10 cellular contexts compared by ENCODE assay signal in the genomic region with DNA sequence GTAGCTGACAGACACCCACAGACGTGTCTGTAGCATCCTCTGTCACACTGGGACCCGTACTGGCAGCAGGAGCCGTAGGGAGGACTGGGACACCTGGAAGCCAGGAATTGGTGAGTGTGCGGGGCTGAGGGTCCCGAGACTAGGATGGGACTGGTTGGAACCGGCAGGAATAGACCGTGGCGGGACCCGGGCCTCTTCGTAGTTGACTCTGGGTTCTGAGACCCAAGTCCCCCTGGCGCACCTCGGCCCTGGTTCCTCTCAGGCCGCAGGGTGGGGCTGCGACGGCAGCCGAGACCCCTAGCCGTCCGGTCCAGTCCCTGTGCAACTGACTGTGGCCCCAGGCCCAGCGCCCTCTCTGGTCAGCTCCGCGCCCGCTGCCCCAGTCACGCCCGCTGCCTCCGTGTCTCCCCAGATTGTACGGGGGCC.
A peak's percentile ranks its signal among the peaks of the same experiment; 100 is the strongest.
DNase-seq lines count a peak whose midpoint lies in the region; ATAC-seq and TF ChIP-seq lines count a peak whose summit lies in the region.
"Had no signal": no experiment of that assay in that cellular context is flagged by ENCODE, and none has a peak within 500 bp of the region (broad histone marks: within the 10 kb centered on the region; RNA-seq: fewer than 3 reads in every experiment).

No MANE protein-coding gene starts in this region.

- intact Hi-C loops in natural killer cell (cut with micrococcal nuclease) = no loop called here
- intact Hi-C loops in upper lobe of right lung (cut with DNase I) = no loop called here

- H3K27ac Mint-ChIP-seq in activated naive CD4-positive, alpha-beta T cell treated with anti-CD3 and anti-CD28 coated beads, Interleukin-2, amount 50 U/mL, for 24 hours = no peak overlapping the region
- H3K27ac Mint-ChIP-seq in activated naive CD4-positive, alpha-beta T cell treated with anti-CD3 and anti-CD28 coated beads, Interleukin-2, amount 10 ng/mL, durations not matched to agents 7 days and 5 days = no peak overlapping the region
- H3K27ac Mint-ChIP-seq in glutamatergic neuron (ENCODE audit: unreplicated experiment) = peak overlapping the region; percentile 84
- no peak overlapping the region for H3K27ac Mint-ChIP-seq in natural killer cell

- H3K9me3 Mint-ChIP-seq in activated naive CD4-positive, alpha-beta T cell treated with anti-CD3 and anti-CD28 coated beads, Interleukin-2, amount 50 U/mL, for 24 hours = peaks cover 11% of the 10 kb centered on the region
- H3K9me3 Mint-ChIP-seq in activated naive CD4-positive, alpha-beta T cell treated with anti-CD3 and anti-CD28 coated beads, Interleukin-2, amount 10 ng/mL, durations not matched to agents 7 days and 5 days = peaks cover 15% of the 10 kb centered on the region
- peaks cover 4% of the 10 kb centered on the region for H3K9me3 Mint-ChIP-seq in glutamatergic neuron (ENCODE audit: unreplicated experiment)
- H3K9me3 Mint-ChIP-seq in natural killer cell = no peaks in the 10 kb centered on the region

- no peaks in the 10 kb centered on the region for H3K27me3 ChIP-seq in upper lobe of right lung

- H3K4me1 ChIP-seq in upper lobe of right lung = peaks cover 6% of the 10 kb centered on the region

- no peaks in the 10 kb centered on the region for H3K9me3 ChIP-seq in upper lobe of right lung

- peak overlapping the region; percentile 47 for H3K4me3 Mint-ChIP-seq in activated naive CD4-positive, alpha-beta T cell treated with anti-CD3 and anti-CD28 coated beads, Interleukin-2, amount 50 U/mL, for 24 hours
- H3K4me3 Mint-ChIP-seq in activated naive CD4-positive, alpha-beta T cell treated with anti-CD3 and anti-CD28 coated beads, Interleukin-2, amount 10 ng/mL, durations not matched to agents 7 days and 5 days = no peak overlapping the region
- peak overlapping the region; percentile 92 for H3K4me3 Mint-ChIP-seq in glutamatergic neuron (ENCODE audit: unreplicated experiment)
- H3K4me3 Mint-ChIP-seq in natural killer cell = peak overlapping the region; percentile 42

- H3K4me3 ChIP-seq in upper lobe of right lung = peak overlapping the region; percentile 45

- H3K4me1 Mint-ChIP-seq in activated naive CD4-positive, alpha-beta T cell treated with anti-CD3 and anti-CD28 coated beads, Interleukin-2, amount 50 U/mL, for 24 hours = peaks cover 6% of the 10 kb centered on the region
- no peaks in the 10 kb centered on the region for H3K4me1 Mint-ChIP-seq in activated naive CD4-positive, alpha-beta T cell treated with anti-CD3 and anti-CD28 coated beads, Interleukin-2, amount 10 ng/mL, durations not matched to agents 7 days and 5 days
- H3K4me1 Mint-ChIP-seq in glutamatergic neuron (ENCODE audit: low read depth, unreplicated experiment) = no peaks in the 10 kb centered on the region
- H3K4me1 Mint-ChIP-seq in natural killer cell = peaks cover 6 to 8% of the 10 kb centered on the region in 2 donors

- no peak for TF ChIP-seq CTCF in glutamatergic neuron (IDR thresholded peaks at IDR 0.05; ENCODE audit: partially characterized antibody, unreplicated experiment)
- no peak for TF ChIP-seq CTCF in natural killer cell (IDR thresholded peaks at IDR 0.05)
- no peak for TF ChIP-seq CTCF in upper lobe of right lung (IDR thresholded peaks at IDR 0.05)

- peaks cover 4% of the 10 kb centered on the region for H3K36me3 Mint-ChIP-seq in activated naive CD4-positive, alpha-beta T cell treated with anti-CD3 and anti-CD28 coated beads, Interleukin-2, amount 50 U/mL, for 24 hours
- no peaks in the 10 kb centered on the region for H3K36me3 Mint-ChIP-seq in activated naive CD4-positive, alpha-beta T cell treated with anti-CD3 and anti-CD28 coated beads, Interleukin-2, amount 10 ng/mL, durations not matched to agents 7 days and 5 days
- H3K36me3 Mint-ChIP-seq in glutamatergic neuron (ENCODE audit: unreplicated experiment) = peaks cover 4% of the 10 kb centered on the region
- no peaks in the 10 kb centered on the region for H3K36me3 Mint-ChIP-seq in natural killer cell

- ATAC-seq in natural killer cell (peak in 1 of 3 donors; percentile 13), upper lobe of right lung (peak; percentile 26), GM21526 (IDR thresholded peaks at IDR 0.05; ENCODE audit: low FRiP score, unreplicated experiment) (no peak), HG03175 (IDR thresholded peaks at IDR 0.05; ENCODE audit: unreplicated experiment) (no peak)

- H3K27me3 Mint-ChIP-seq in activated naive CD4-positive, alpha-beta T cell treated with anti-CD3 and anti-CD28 coated beads, Interleukin-2, amount 50 U/mL, for 24 hours = peaks cover 21% of the 10 kb centered on the region
- H3K27me3 Mint-ChIP-seq in activated naive CD4-positive, alpha-beta T cell treated with anti-CD3 and anti-CD28 coated beads, Interleukin-2, amount 10 ng/mL, durations not matched to agents 7 days and 5 days = peaks cover 16% of the 10 kb centered on the region
- H3K27me3 Mint-ChIP-seq in glutamatergic neuron (ENCODE audit: unreplicated experiment) = no peaks in the 10 kb centered on the region
- H3K27me3 Mint-ChIP-seq in natural killer cell (ENCODE audit: low read depth in 2 of 2) = peaks cover 9 to 12% of the 10 kb centered on the region in 2 donors

- no peak overlapping the region for H3K27ac ChIP-seq in upper lobe of right lung
- H3K27ac ChIP-seq: KMS-11 had no signal

- no peaks in the 10 kb centered on the region for H3K36me3 ChIP-seq in upper lobe of right lung

- CTCF ChIA-PET in activated naive CD4-positive, alpha-beta T cell treated with anti-CD3 and anti-CD28 coated beads, Interleukin-2, amount 10 ng/mL, durations not matched to agents 7 days and 5 days (lab: Charles Lee) = no interaction called here

- no peak for DNase-seq in activated naive CD4-positive, alpha-beta T cell treated with anti-CD3 and anti-CD28 coated beads, Interleukin-2, amount 10 ng/mL, durations not matched to agents 7 days and 5 days
- DNase-seq in glutamatergic neuron (peak; percentile 37), natural killer cell (no peak), upper lobe of right lung (no peak), T-helper 1 cell (no peak)
- DNase-seq: effector memory CD4-positive, alpha-beta T cell had no signal
